27 cellular contexts compared by ENCODE assay signal in the genomic region with DNA sequence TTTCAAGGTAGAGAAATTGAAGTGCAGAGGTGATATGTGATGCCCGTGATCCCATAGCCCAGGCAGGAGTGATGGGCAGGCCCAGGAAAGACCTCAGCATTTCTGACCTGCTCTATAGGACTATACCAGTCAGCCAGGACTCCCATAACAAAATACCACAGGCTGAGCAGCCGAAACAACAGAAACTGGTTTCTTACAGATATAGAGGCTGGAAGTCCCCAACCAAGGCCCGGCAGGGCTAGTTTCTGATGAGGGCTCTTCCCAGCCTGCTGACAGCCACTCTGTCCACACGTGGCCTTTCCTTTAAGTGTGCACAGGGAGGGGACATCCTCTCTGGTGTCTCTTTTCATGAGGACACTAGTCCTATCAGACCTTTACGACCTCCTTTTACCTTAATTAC.
"Had no signal": no experiment of that assay in that cellular context is flagged by ENCODE, and none has a peak within 500 bp of the region (broad histone marks: within the 10 kb centered on the region; RNA-seq: fewer than 3 reads in every experiment).

No MANE protein-coding gene starts in this region.

- H3K4me3 Mint-ChIP-seq: activated CD4-positive, alpha-beta memory T cell treated with anti-CD3 and anti-CD28 coated beads, Interleukin-2, amount 10 ng/mL, durations not matched to agents 7 days and 5 days; activated CD8-positive, alpha-beta memory T cell treated with anti-CD3 and anti-CD28 coated beads, Interleukin-2, amount 10 ng/mL, durations not matched to agents 7 days and 5 days; activated naive CD8-positive, alpha-beta T cell treated with anti-CD3 and anti-CD28 coated beads, Interleukin-2, amount 10 ng/mL, durations not matched to agents 7 days and 5 days had no signal

- H3K4me3 ChIP-seq: ascending aorta, cardiac muscle cell, PC-9 had no signal

- H3K36me3 ChIP-seq: ascending aorta, cardiac muscle cell, WERI-Rb-1 had no signal

- H3K4me2 ChIP-seq: PC-9 had no signal

- FAIRE-seq: RCC 7860 had no signal

- H2AFZ ChIP-seq: PC-9 had no signal

- H3K27me3 ChIP-seq: ascending aorta, cardiac muscle cell had no signal

- H3K9me3 ChIP-seq: ascending aorta had no signal

- DNase-seq: activated CD4-positive, alpha-beta memory T cell treated with anti-CD3 and anti-CD28 coated beads, Interleukin-2, amount 10 ng/mL, durations not matched to agents 7 days and 5 days; activated CD4-positive, alpha-beta T cell treated with anti-CD3 and anti-CD28 coated beads for 1 hour; activated CD4-positive, CD25-positive, alpha-beta regulatory T cell; activated CD8-positive, alpha-beta memory T cell treated with anti-CD3 and anti-CD28 coated beads, Interleukin-2, amount 10 ng/mL, durations not matched to agents 7 days and 5 days; activated CD8-positive, alpha-beta memory T cell treated with anti-CD3 and anti-CD28 coated beads, Interleukin-2, amount 50 U/mL, for 48 hours; activated effector memory CD4-positive, alpha-beta T cell treated with Interleukin-2 at 50 U/mL for 16 hours; activated naive CD4-positive, alpha-beta T cell treated with anti-CD3 and anti-CD28 coated beads, Interleukin-2, amount 50 U/mL, for 16 hours; activated naive CD8-positive, alpha-beta T cell treated with anti-CD3 and anti-CD28 coated beads, Interleukin-2, amount 10 ng/mL, durations not matched to agents 7 days and 5 days; NCI-H1048; NCI-H1105 treated with DMSO at 0.1 percent for 48 hours; NCI-H1436; NCI-H1694; NCI-H1930; NCI-H2081 treated with DMSO at 0.1 percent for 48 hours; NCI-H345; NCI-H524 treated with DMSO at 0.1 percent for 48 hours; NK-92 treated with Interleukin-12 subunit alpha and Interleukin-12 subunit beta, amount 100 ng/mL, for 24 hours; Right ventricle myocardium superior; SW 1271; T-helper 1 cell; T-helper 2 cell; T-helper 9 cell; WERI-Rb-1 had no signal

- H3K27ac ChIP-seq: ascending aorta, cardiac muscle cell, PC-9, WERI-Rb-1 had no signal

- H3K27me3 Mint-ChIP-seq: activated CD8-positive, alpha-beta memory T cell treated with anti-CD3 and anti-CD28 coated beads, Interleukin-2, amount 10 ng/mL, durations not matched to agents 7 days and 5 days; activated naive CD8-positive, alpha-beta T cell treated with anti-CD3 and anti-CD28 coated beads, Interleukin-2, amount 10 ng/mL, durations not matched to agents 7 days and 5 days had no signal

- H3K27ac Mint-ChIP-seq: activated CD4-positive, alpha-beta memory T cell treated with anti-CD3 and anti-CD28 coated beads, Interleukin-2, amount 10 ng/mL, durations not matched to agents 7 days and 5 days; activated CD8-positive, alpha-beta memory T cell treated with anti-CD3 and anti-CD28 coated beads, Interleukin-2, amount 10 ng/mL, durations not matched to agents 7 days and 5 days; activated naive CD8-positive, alpha-beta T cell treated with anti-CD3 and anti-CD28 coated beads, Interleukin-2, amount 10 ng/mL, durations not matched to agents 7 days and 5 days had no signal

- H3K4me1 ChIP-seq: ascending aorta had no signal

- H3K36me3 Mint-ChIP-seq: activated CD8-positive, alpha-beta memory T cell treated with anti-CD3 and anti-CD28 coated beads, Interleukin-2, amount 10 ng/mL, durations not matched to agents 7 days and 5 days; activated naive CD8-positive, alpha-beta T cell treated with anti-CD3 and anti-CD28 coated beads, Interleukin-2, amount 10 ng/mL, durations not matched to agents 7 days and 5 days had no signal
